Comparison of ENCODE assay signal across 22 cellular contexts in the genomic region with DNA sequence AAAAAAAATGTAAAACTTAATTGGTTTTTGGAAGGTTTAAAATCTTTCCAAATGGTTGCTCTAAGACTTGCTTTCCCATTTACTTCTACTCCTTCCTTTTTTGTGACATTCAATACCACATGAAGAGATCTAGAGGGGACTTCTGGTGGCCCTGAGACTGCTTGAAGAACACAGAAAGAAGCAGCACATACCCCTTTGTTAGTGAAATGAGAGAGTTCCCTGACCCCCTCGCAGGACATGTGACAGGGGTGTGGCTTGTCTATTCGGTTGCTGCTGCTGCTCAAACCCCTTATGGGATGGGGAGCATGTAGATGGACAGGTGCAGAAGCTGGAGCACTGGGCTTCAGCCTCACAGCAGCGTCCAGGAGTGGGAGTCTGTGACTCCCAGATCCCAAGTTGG.
DNase-seq lines count a peak whose midpoint lies in the region; ATAC-seq, FAIRE-seq and TF ChIP-seq lines count a peak whose summit lies in the region.
"Had no signal": no experiment of that assay in that cellular context is flagged by ENCODE, and none has a peak within 500 bp of the region (broad histone marks: within the 10 kb centered on the region; RNA-seq: fewer than 3 reads in every experiment).

No MANE protein-coding gene starts in this region.

- no peaks in the 10 kb centered on the region for H4K20me1 ChIP-seq in GM23338 (replicated peaks; ENCODE audit: insufficient read depth)

- H3K4me3 ChIP-seq in GM23338 (no peak overlapping the region), ascending aorta (no peak overlapping the region)
- H3K4me3 ChIP-seq: A549, GM23248, HAP-1, MG63 had no signal

- H3K27ac ChIP-seq in GM23338 (ENCODE audit: low read depth) = no peak overlapping the region
- H3K27ac ChIP-seq in ascending aorta = no peak overlapping the region
- H3K27ac ChIP-seq: A549, GM23248 had no signal

- H3K36me3 ChIP-seq in GM23338 (ENCODE audit: insufficient read depth) = no peaks in the 10 kb centered on the region
- peaks cover 0 to 10% of the 10 kb centered on the region in 2 donors for H3K36me3 ChIP-seq in ascending aorta
- H3K36me3 ChIP-seq: BE2C, HAP-1, MG63 had no signal

- no peak overlapping the region for H2AFZ ChIP-seq in GM23338
- H2AFZ ChIP-seq: GM23248 had no signal

- no peaks in the 10 kb centered on the region for H3K4me1 ChIP-seq in GM23338 (ENCODE audit: insufficient read depth)
- no peaks in the 10 kb centered on the region for H3K4me1 ChIP-seq in ascending aorta
- H3K4me1 ChIP-seq: A549, BE2C had no signal

- POLR2A ChIA-PET in WTC11 (lab: Charles Lee) = no interaction called here

- no peak for DNase-seq in GM12891 (ENCODE audit: insufficient read length, low spot score)
- DNase-seq in GM23338 (ENCODE audit: low spot score) = peak; percentile 6
- DNase-seq in WTC11 (ENCODE audit: low spot score) = no peak
- DNase-seq in myocyte (ENCODE audit: low read depth) = peak; percentile 30
- DNase-seq in chondrocyte (ENCODE audit: low spot score) = no peak
- DNase-seq in ascending aorta (ENCODE audit: low spot score in 2 of 2) = no peak
- DNase-seq: BE2C, COR-L47, DMS 273 treated with DMSO at 0.1 percent for 48 hours, DMS79 treated with DMSO at 0.1 percent for 48 hours, MG63, NCI-H1417, NCI-H1694 treated with DMSO at 0.1 percent for 48 hours, NCI-H2081 treated with DMSO at 0.1 percent for 48 hours, NCI-H446, NCI-H526 treated with DMSO at 0.1 percent for 48 hours, RPMI8226, SHP77 had no signal

- H3K27ac Mint-ChIP-seq in GM23338 = no peak overlapping the region
- no peak overlapping the region for H3K27ac Mint-ChIP-seq in WTC11
- H3K27ac Mint-ChIP-seq in chondrocyte (ENCODE audit: unreplicated experiment) = no peak overlapping the region

- no peaks in the 10 kb centered on the region for H3F3A ChIP-seq in GM23338 (replicated peaks; ENCODE audit: low read depth)

- no peaks in the 10 kb centered on the region for H3K79me2 ChIP-seq in GM23338 (replicated peaks; ENCODE audit: insufficient read depth)

- peaks cover 4% of the 10 kb centered on the region for H3K27me3 Mint-ChIP-seq in GM23338 (ENCODE audit: insufficient read depth, low read depth, poor library complexity)
- no peaks in the 10 kb centered on the region for H3K27me3 Mint-ChIP-seq in WTC11 (ENCODE audit: low read depth)
- H3K27me3 Mint-ChIP-seq in chondrocyte (ENCODE audit: low read depth) = no peaks in the 10 kb centered on the region

- no peak overlapping the region for H3K4me2 ChIP-seq in GM23338
- H3K4me2 ChIP-seq: A549 had no signal

- peaks cover 6% of the 10 kb centered on the region; the same call in 2 of the 3 replicates for H3K9me3 Mint-ChIP-seq in GM23338
- H3K9me3 Mint-ChIP-seq in WTC11 = peaks cover 15% of the 10 kb centered on the region
- peaks cover 8% of the 10 kb centered on the region for H3K9me3 Mint-ChIP-seq in chondrocyte (ENCODE audit: low read depth)

- TF ChIP-seq POLR2A in GM12891 (IDR thresholded peaks at IDR 0.05; ENCODE audit: low read depth, low read length) = no peak

- intact Hi-C loops in ascending aorta (cut with DNase I) = no loop called here

- no peaks in the 10 kb centered on the region for H3K9me2 ChIP-seq in GM23338 (ENCODE audit: insufficient read depth)

- TF ChIP-seq CTCF in GM23338 (conservative IDR thresholded peaks at IDR 0.05; ENCODE audit: low read depth in 2 of 2) (no peak), WTC11 (IDR thresholded peaks at IDR 0.05) (no peak), chondrocyte (IDR thresholded peaks at IDR 0.05) (no peak), ascending aorta (IDR thresholded peaks at IDR 0.05) (no peak)

- CTCF ChIA-PET in WTC11 (lab: Charles Lee) = no interaction called here

- H3K9me3 ChIP-seq in ascending aorta = no peaks in the 10 kb centered on the region
- H3K9me3 ChIP-seq: A549, BE2C, HAP-1, MG63 had no signal

- H3K27me3 ChIP-seq in GM23338 (ENCODE audit: insufficient read depth) (no peaks in the 10 kb centered on the region), ascending aorta (no peaks in the 10 kb centered on the region)
- H3K27me3 ChIP-seq: BE2C, MG63 had no signal

- H3K4me1 Mint-ChIP-seq in GM23338 (no peaks in the 10 kb centered on the region; the same call in 2 of the 3 replicates), WTC11 (peaks cover 3% of the 10 kb centered on the region), chondrocyte (ENCODE audit: low read depth) (no peaks in the 10 kb centered on the region)

- no peak for ATAC-seq in GM23338
- peak; percentile 53; the same call in 1 of the 2 replicates for ATAC-seq in WTC11
- no peak for ATAC-seq in HG03520 (IDR thresholded peaks at IDR 0.05; ENCODE audit: unreplicated experiment)
- ATAC-seq: A549 had no signal

- H3K4me3 Mint-ChIP-seq in GM23338 = no peak overlapping the region
- no peak overlapping the region for H3K4me3 Mint-ChIP-seq in WTC11
- H3K4me3 Mint-ChIP-seq in chondrocyte (ENCODE audit: unreplicated experiment) = no peak overlapping the region

- H3K36me3 Mint-ChIP-seq in GM23338 (ENCODE audit: low read depth) (0 out of 3 replicates have a peak, but pooled peaks cover 4% of the 10 kb centered on the region), WTC11 (peaks cover 8% of the 10 kb centered on the region; the same call in 1 of the 2 replicates), chondrocyte (ENCODE audit: low read depth) (peaks cover 16% of the 10 kb centered on the region)

- FAIRE-seq in GM12891 (lab: Jason Lieb, UNC) = peak; percentile 56
- FAIRE-seq: A549 had no signal

TF ChIP-seq in GM12891, 5 proteins besides CTCF, POLR2A, EP300 and RAD21:
- TF ChIP-seq TAF1 (IDR thresholded peaks at IDR 0.05; ENCODE audit: low read depth, low read length) = no peak
- no peak for TF ChIP-seq SPI1 (IDR thresholded peaks at IDR 0.05; ENCODE audit: low read depth, low read length)
- no peak for TF ChIP-seq POLR2AphosphoS5 (IDR thresholded peaks at IDR 0.05; ENCODE audit: low read depth, low read length)
TF ChIP-seq in GM12891: peak in this region for 0.

TF ChIP-seq in GM23338, 12 proteins besides CTCF, POLR2A, EP300 and RAD21 (continues in another document):
- TF ChIP-seq POLR2AphosphoS5 (IDR thresholded peaks at IDR 0.05; ENCODE audit: low read depth) (no peak), ZNF331 (CRISPR knock-in tag; IDR thresholded peaks at IDR 0.05; ENCODE audit: low read depth) (no peak), CREB1 (CRISPR knock-in tag; IDR thresholded peaks at IDR 0.05; ENCODE audit: low read depth) (no peak)

TF ChIP-seq in WTC11, 78 proteins besides CTCF, POLR2A, EP300 and RAD21:
- TF ChIP-seq, protein P1, sequence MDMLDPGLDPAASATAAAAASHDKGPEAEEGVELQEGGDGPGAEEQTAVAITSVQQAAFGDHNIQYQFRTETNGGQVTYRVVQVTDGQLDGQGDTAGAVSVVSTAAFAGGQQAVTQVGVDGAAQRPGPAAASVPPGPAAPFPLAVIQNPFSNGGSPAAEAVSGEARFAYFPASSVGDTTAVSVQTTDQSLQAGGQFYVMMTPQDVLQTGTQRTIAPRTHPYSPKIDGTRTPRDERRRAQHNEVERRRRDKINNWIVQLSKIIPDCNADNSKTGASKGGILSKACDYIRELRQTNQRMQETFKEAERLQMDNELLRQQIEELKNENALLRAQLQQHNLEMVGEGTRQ (CRISPR knock-in tag; IDR thresholded peaks at IDR 0.05) = 0 out of 2 replicates have a peak, but pooled peaks have one; percentile 29
- no peak for TF ChIP-seq TP53 (CRISPR knock-in tag; IDR thresholded peaks at IDR 0.05)

Comparison
In these comparisons a context has a peak if more than half of its experiments do, and no peak if none do; other contexts are left out.
1. DNase-seq: peak in GM23338 (single experiment) and myocyte (single experiment); none in GM12891 (single experiment), WTC11 (single experiment), chondrocyte (single experiment) and ascending aorta (0 of 2).